ENCODE assay signal across 8 cellular contexts in genomic region chr7:99380032-99380822, GRCh38. TPM values are rescaled to one million over a fixed set of nuclear protein-coding genes. Genes with fewer than 3 reads are reported as not detected.
DNase-seq lines count a peak whose midpoint lies in the region; ATAC-seq, FAIRE-seq and TF ChIP-seq lines count a peak whose summit lies in the region.

No MANE protein-coding gene starts in this region.

- H3K4me1 ChIP-seq in OCI-LY1 (ENCODE audit: insufficient read depth, low read length, severe bottlenecking) (peaks cover 56% of the 10 kb centered on the region), K562 (replicated peaks in 1 of 2; ENCODE audit: control insufficient read depth in 2 of 2, insufficient read depth in 2 of 2, low read length in 2 of 2) (peaks cover 27 to 57% of the 10 kb centered on the region in 2 experiments), right lobe of liver (peaks cover 0 to 46% (median 13%) of the 10 kb centered on the region in 4 donors)

- H3K9me3 ChIP-seq in OCI-LY1 (ENCODE audit: low read length): no peaks in the 10 kb centered on the region
- no peaks in the 10 kb centered on the region for H3K9me3 ChIP-seq in K562 (replicated peaks; ENCODE audit: control insufficient read depth, insufficient read depth, low read depth, low read length)
- no peaks in the 10 kb centered on the region for H3K9me3 ChIP-seq in right lobe of liver

- no peak overlapping the region for H2AFZ ChIP-seq in OCI-LY1 (ENCODE audit: low read length)
- peak overlapping the region; percentile 25; the same call in 1 of the 2 replicates for H2AFZ ChIP-seq in K562 (ENCODE audit: low read depth, low read length)

- peaks cover 6% of the 10 kb centered on the region for H3K9me1 ChIP-seq in K562 (ENCODE audit: control insufficient read depth, insufficient read depth, low read length)

- no peak for TF ChIP-seq POLR2A in K562 (conservative IDR thresholded peaks at IDR 0.05)
- TF ChIP-seq POLR2A in right lobe of liver (IDR thresholded peaks at IDR 0.05): no peak

- POLR2A ChIA-PET in K562 (lab: Yijun Ruan, JAX): interaction anchor here (0.7 to 1.4 kb wide), 2 partner anchors 10 to 11 kb away, joined by 3 to 4 read pairs; no protein-coding TSS in a partner anchor

- peak overlapping the region; percentile 96 for H3K27ac ChIP-seq in OCI-LY1 (ENCODE audit: low read depth, low read length, poor library complexity, severe bottlenecking)
- peak overlapping the region; percentile 73 for H3K27ac ChIP-seq in K562 (ENCODE audit: extremely low read depth, low read depth, low read length)
- peak overlapping the region; percentile 29 to 75 (median 74) for H3K27ac ChIP-seq in right lobe of liver

- in situ Hi-C loops in K562 (cut with MboI): no loop called here

- H3K9ac ChIP-seq in OCI-LY1 (ENCODE audit: low read length) (peak overlapping the region; percentile 74), K562 (ENCODE audit: insufficient read depth in 1 of 2, low read depth in 2 of 2, low read length in 2 of 2) (peak overlapping the region; percentile 64 to 82)

- H3K27me3 ChIP-seq in OCI-LY1 (ENCODE audit: insufficient read depth, low read length) (no peaks in the 10 kb centered on the region), K562 (ENCODE audit: control insufficient read depth in 2 of 2, insufficient read depth in 2 of 2, low read length in 2 of 2) (no peaks in the 10 kb centered on the region), right lobe of liver (no peaks in the 10 kb centered on the region)

- H3K4me3 ChIP-seq in OCI-LY1 (ENCODE audit: low read depth, low read length, poor library complexity, severe bottlenecking) (peak overlapping the region; percentile 48), K562 (peak overlapping the region; percentile 10; the same call in 1 of the 2 replicates), right lobe of liver (peak overlapping the region; percentile 6 to 29 (median 16))

- 18% methylated on average over 12 of the region's 12 CpGs for WGBS in K562 (ENCODE audit: insufficient coverage, low coverage, missing lambda C conversion rate)
- WGBS in right lobe of liver (ENCODE audit: insufficient coverage, low coverage, low lambda C conversion rate, missing lambda C conversion rate): 51% methylated on average over 5 of the region's 12 CpGs

- peaks cover 41% of the 10 kb centered on the region for H3K36me3 Mint-ChIP-seq in stimulated activated naive CD8-positive, alpha-beta T cell treated with anti-CD3 and anti-CD28 coated beads, Interleukin-15, Interleukin-2, amounts not matched to agents 100 ng/mL and 50 ng/mL, for 24 hours (ENCODE audit: low read depth)

- intact Hi-C loops in K562 (cut with micrococcal nuclease) (no loop called here), right lobe of liver (cut with DNase I) (no loop called here)

- H3K36me3 ChIP-seq in OCI-LY1 (ENCODE audit: insufficient read depth, low read length) (peaks cover 52% of the 10 kb centered on the region), K562 (ENCODE audit: control insufficient read depth, insufficient read depth, low read length) (peaks cover 67% of the 10 kb centered on the region), right lobe of liver (no peaks in the 10 kb centered on the region)

- peak; percentile 96 for FAIRE-seq in K562 (lab: Jason Lieb, UNC)

- no peaks in the 10 kb centered on the region for H3K9me3 Mint-ChIP-seq in stimulated activated naive CD8-positive, alpha-beta T cell treated with anti-CD3 and anti-CD28 coated beads, Interleukin-15, Interleukin-2, amounts not matched to agents 100 ng/mL and 50 ng/mL, for 24 hours

- peak overlapping the region; percentile 69 for H3K4me2 ChIP-seq in OCI-LY1 (ENCODE audit: low read length)
- peak overlapping the region; percentile 88 for H3K4me2 ChIP-seq in K562 (ENCODE audit: insufficient read depth, low read length)

- peak; percentile 64 for TF ChIP-seq EP300 in K562 (IDR thresholded peaks at IDR 0.05; ENCODE audit: low read length)

- H3K9me2 ChIP-seq in OCI-LY1 (ENCODE audit: low read depth, low read length): no peaks in the 10 kb centered on the region

- BruUV-seq in K562 (replicated peaks; lab: Mats Ljungman, UMichigan): TSS peak; percentile 3

- DNase-seq in K562 (ENCODE audit: extremely low read depth in 1 of 4, low spot score in 3 of 4): peak; percentile 56 to 84 (median 66)
- DNase-seq in right lobe of liver: no peak
- no peak for DNase-seq in ureter (ENCODE audit: low spot score)
- DNase-seq in H4 (ENCODE audit: low spot score): no peak

- H3K4me1 Mint-ChIP-seq in stimulated activated naive CD8-positive, alpha-beta T cell treated with anti-CD3 and anti-CD28 coated beads, Interleukin-15, Interleukin-2, amounts not matched to agents 100 ng/mL and 50 ng/mL, for 24 hours (ENCODE audit: low read depth): peaks cover 76% of the 10 kb centered on the region

- H3K79me2 ChIP-seq in OCI-LY1 (ENCODE audit: insufficient read depth, low read length) (peaks cover 17% of the 10 kb centered on the region; the same call in 1 of the 2 replicates), K562 (ENCODE audit: control insufficient read depth, insufficient read depth, low read length) (peaks cover 80% of the 10 kb centered on the region)

- CTCF ChIA-PET in K562 (lab: Yijun Ruan, JAX; ENCODE audit: low intra/inter-chr PET ratio): no interaction called here

- TF ChIP-seq RAD21 in K562 (CRISPR knock-in tag; conservative IDR thresholded peaks at IDR 0.05 in 1 of 2, IDR thresholded peaks at IDR 0.05 in 1 of 2): no peak

- no peaks in the 10 kb centered on the region for H4K20me1 ChIP-seq in OCI-LY1 (ENCODE audit: insufficient read depth, low read length)
- H4K20me1 ChIP-seq in K562 (replicated peaks; ENCODE audit: control insufficient read depth, insufficient read depth, low read length): peaks cover 23% of the 10 kb centered on the region; the same call in 1 of the 2 replicates

- H3K27me3 Mint-ChIP-seq in stimulated activated naive CD8-positive, alpha-beta T cell treated with anti-CD3 and anti-CD28 coated beads, Interleukin-15, Interleukin-2, amounts not matched to agents 100 ng/mL and 50 ng/mL, for 24 hours: no peaks in the 10 kb centered on the region

- peak overlapping the region; percentile 82 for H3K4me3 Mint-ChIP-seq in stimulated activated naive CD8-positive, alpha-beta T cell treated with anti-CD3 and anti-CD28 coated beads, Interleukin-15, Interleukin-2, amounts not matched to agents 100 ng/mL and 50 ng/mL, for 24 hours

- ATAC-seq in GM18511 (IDR thresholded peaks at IDR 0.05; ENCODE audit: unreplicated experiment): peak; percentile 49
- peak; percentile 33 for ATAC-seq in HG02610 (IDR thresholded peaks at IDR 0.05; ENCODE audit: unreplicated experiment)
- ATAC-seq in K562: peak; percentile 80
- ATAC-seq in right lobe of liver: peak; percentile 18 to 45 (median 30)

- H3K27ac Mint-ChIP-seq in stimulated activated naive CD8-positive, alpha-beta T cell treated with anti-CD3 and anti-CD28 coated beads, Interleukin-15, Interleukin-2, amounts not matched to agents 100 ng/mL and 50 ng/mL, for 24 hours: peak overlapping the region; percentile 98

- H3F3A ChIP-seq in OCI-LY1 (ENCODE audit: insufficient read depth, low read length): peaks cover 19% of the 10 kb centered on the region

- TF ChIP-seq CTCF in OCI-LY1 (IDR thresholded peaks at IDR 0.05; ENCODE audit: low read length): no peak
- TF ChIP-seq CTCF in K562 (IDR thresholded peaks at IDR 0.05 in 2 of 3, conservative IDR thresholded peaks at IDR 0.05 in 1 of 3; ENCODE audit: insufficient read depth in 2 of 3, low read depth in 1 of 3, low read length in 3 of 3): no peak
- TF ChIP-seq CTCF in right lobe of liver (IDR thresholded peaks at IDR 0.05): no peak

RNA-seq across cellular contexts. Expression of gene ARPC1B, which starts 5.7 kb away (rescaled TPM):
- 99.9 and 272 TPM in 2 replicates for total RNA-seq in K562 (2011; cell fraction: chromatin; rRNA removed; ENCODE audit: low replicate concordance)
- total RNA-seq in K562 (2011; cell fraction: nucleolus; rRNA removed): 195 and 204 TPM in 2 replicates
- 146 and 192 TPM in 2 replicates for total RNA-seq in K562 (2011; cell fraction: nucleoplasm; rRNA removed)
- total RNA-seq in K562 (2014; rRNA removed) (357 and 436 TPM in 2 replicates), K562 (2014; rRNA removed; fragmentation: Illumina TruSeq; extraction: Trizol) (77.8 and 81.5 TPM in 2 replicates), K562 (2015; rRNA removed; fragmentation: Illumina TruSeq; extraction: Trizol) (216 and 235 TPM in 2 replicates), K562 (2021) (187 and 221 TPM in 2 replicates), right lobe of liver (100 to 1,000 TPM in 2 of 6 experiments, 10 to 100 TPM in 4; 24.4 to 197 (median 52.7) TPM), ureter (94.0 TPM)
- polyA plus RNA-seq in K562 (2011; rRNA removed) (211 and 213 TPM in 2 replicates), K562 (2014; fragmentation: Illumina TruSeq; extraction: Trizol) (93.3 and 345 TPM in 2 replicates), K562 (2014; fragmentation: Nextera tagmentation; extraction: Ambion mirVana) (10 to 100 TPM in 1 of 2 experiments, 1 to 10 TPM in 1; 6.7 to 38.7 TPM), K562 (2014; rRNA removed) (308 and 407 TPM in 2 replicates)
- 307 and 633 TPM in 2 replicates for polyA plus RNA-seq in K562 (2011; cell fraction: cytosol; rRNA removed)
- 159 and 253 TPM in 2 replicates for polyA plus RNA-seq in K562 (2011; cell fraction: nucleus; rRNA removed)
- polyA plus RNA-seq in K562 (2012): 510 and 518 TPM in 2 replicates
- 59.3 and 102 TPM in 2 replicates for polyA minus RNA-seq in K562 (2011; rRNA and poly(A)+ RNA removed)
- polyA minus RNA-seq in K562 (2011; cell fraction: cytosol; rRNA and poly(A)+ RNA removed): 118 and 133 TPM in 2 replicates
- polyA minus RNA-seq in K562 (2011; cell fraction: nucleus; rRNA and poly(A)+ RNA removed): 73.5 and 76.2 TPM in 2 replicates
- total RNA-seq in H4 (2014; rRNA removed; shearing (Covaris generic)): 495 and 596 TPM in 2 replicates

RNA-seq across cellular contexts. Expression of gene PDAP1, which starts 28.2 kb away (rescaled TPM):
- total RNA-seq in K562 (2011; cell fraction: chromatin; rRNA removed; ENCODE audit: low replicate concordance): 27.1 and 32.8 TPM in 2 replicates
- total RNA-seq in K562 (2011; cell fraction: nucleolus; rRNA removed): 19.1 and 20.0 TPM in 2 replicates
- total RNA-seq in K562 (2011; cell fraction: nucleoplasm; rRNA removed): 28.5 and 49.1 TPM in 2 replicates
- 105 and 108 TPM in 2 replicates for total RNA-seq in K562 (2014; rRNA removed)
- 129 and 138 TPM in 2 replicates for total RNA-seq in K562 (2014; rRNA removed; fragmentation: Illumina TruSeq; extraction: Trizol)
- 161 and 162 TPM in 2 replicates for total RNA-seq in K562 (2015; rRNA removed; fragmentation: Illumina TruSeq; extraction: Trizol)
- 161 and 182 TPM in 2 replicates for total RNA-seq in K562 (2021)
- 31.0 and 72.6 TPM in 2 replicates for polyA plus RNA-seq in K562 (2011; rRNA removed)
- polyA plus RNA-seq in K562 (2011; cell fraction: cytosol; rRNA removed): 26.2 and 29.1 TPM in 2 replicates
- 22.4 and 28.1 TPM in 2 replicates for polyA plus RNA-seq in K562 (2011; cell fraction: nucleus; rRNA removed)
- polyA plus RNA-seq in K562 (2012): 165 and 249 TPM in 2 replicates
- 315 and 356 TPM in 2 replicates for polyA plus RNA-seq in K562 (2014; fragmentation: Illumina TruSeq; extraction: Trizol)
- polyA plus RNA-seq in K562 (2014; fragmentation: Nextera tagmentation; extraction: Ambion mirVana): 10 to 100 TPM; 10.2 to 16.0 TPM
- 185 and 215 TPM in 2 replicates for polyA plus RNA-seq in K562 (2014; rRNA removed)
- 20.1 and 24.4 TPM in 2 replicates for polyA minus RNA-seq in K562 (2011; rRNA and poly(A)+ RNA removed)
- polyA minus RNA-seq in K562 (2011; cell fraction: cytosol; rRNA and poly(A)+ RNA removed): 31.9 and 37.0 TPM in 2 replicates
- polyA minus RNA-seq in K562 (2011; cell fraction: nucleus; rRNA and poly(A)+ RNA removed): 5.1 and 6.4 TPM in 2 replicates
- total RNA-seq in right lobe of liver: 10 to 100 TPM; 36.3 to 52.9 (median 39.6) TPM
- 95.1 TPM for total RNA-seq in ureter
- 147 and 170 TPM in 2 replicates for total RNA-seq in H4 (2014; rRNA removed; shearing (Covaris generic))

RNA-seq across cellular contexts. Expression of gene BUD31, which starts 28.5 kb away (rescaled TPM):
- total RNA-seq in K562 (2011; cell fraction: chromatin; rRNA removed; ENCODE audit: low replicate concordance): 71.4 and 104 TPM in 2 replicates
- 46.8 and 62.5 TPM in 2 replicates for total RNA-seq in K562 (2011; cell fraction: nucleolus; rRNA removed)
- 67.0 and 82.8 TPM in 2 replicates for total RNA-seq in K562 (2011; cell fraction: nucleoplasm; rRNA removed)
- total RNA-seq in K562 (2014; rRNA removed) (247 and 279 TPM in 2 replicates), K562 (2014; rRNA removed; fragmentation: Illumina TruSeq; extraction: Trizol) (214 and 266 TPM in 2 replicates), K562 (2015; rRNA removed; fragmentation: Illumina TruSeq; extraction: Trizol) (211 and 238 TPM in 2 replicates), K562 (2021) (242 and 255 TPM in 2 replicates), right lobe of liver (10 to 100 TPM; 25.6 to 49.2 (median 33.3) TPM), ureter (104 TPM)
- polyA plus RNA-seq in K562 (2011; rRNA removed) (69.4 and 105 TPM in 2 replicates), K562 (2014; fragmentation: Illumina TruSeq; extraction: Trizol) (307 and 342 TPM in 2 replicates), K562 (2014; fragmentation: Nextera tagmentation; extraction: Ambion mirVana) (100 to 1,000 TPM; 275 to 332 TPM), K562 (2014; rRNA removed) (237 and 272 TPM in 2 replicates)
- polyA plus RNA-seq in K562 (2011; cell fraction: cytosol; rRNA removed): 77.0 and 96.0 TPM in 2 replicates
- polyA plus RNA-seq in K562 (2011; cell fraction: nucleus; rRNA removed): 42.2 and 50.1 TPM in 2 replicates
- polyA plus RNA-seq in K562 (2012): 142 and 298 TPM in 2 replicates
- polyA minus RNA-seq in K562 (2011; rRNA and poly(A)+ RNA removed): 50.5 and 64.8 TPM in 2 replicates
- polyA minus RNA-seq in K562 (2011; cell fraction: cytosol; rRNA and poly(A)+ RNA removed): 36.5 and 42.6 TPM in 2 replicates
- polyA minus RNA-seq in K562 (2011; cell fraction: nucleus; rRNA and poly(A)+ RNA removed): 16.4 and 18.0 TPM in 2 replicates
- total RNA-seq in H4 (2014; rRNA removed; shearing (Covaris generic)): 169 and 186 TPM in 2 replicates

RNA-seq across cellular contexts. Expression of gene ARPC1A, which starts 54.5 kb away (rescaled TPM):
- 32.7 and 51.7 TPM in 2 replicates for total RNA-seq in K562 (2011; cell fraction: chromatin; rRNA removed; ENCODE audit: low replicate concordance)
- 40.7 and 42.2 TPM in 2 replicates for total RNA-seq in K562 (2011; cell fraction: nucleolus; rRNA removed)
- 40.5 and 61.6 TPM in 2 replicates for total RNA-seq in K562 (2011; cell fraction: nucleoplasm; rRNA removed)
- total RNA-seq in K562 (2014; rRNA removed) (55.6 and 87.2 TPM in 2 replicates), K562 (2014; rRNA removed; fragmentation: Illumina TruSeq; extraction: Trizol) (75.4 and 83.0 TPM in 2 replicates), K562 (2015; rRNA removed; fragmentation: Illumina TruSeq; extraction: Trizol) (78.7 and 86.1 TPM in 2 replicates), K562 (2021) (120 and 121 TPM in 2 replicates), right lobe of liver (10 to 100 TPM; 50.0 to 78.0 (median 63.4) TPM), ureter (127 TPM)
- polyA plus RNA-seq in K562 (2011; rRNA removed) (39.5 and 41.9 TPM in 2 replicates), K562 (2014; fragmentation: Illumina TruSeq; extraction: Trizol) (96.4 and 107 TPM in 2 replicates), K562 (2014; fragmentation: Nextera tagmentation; extraction: Ambion mirVana) (100 to 1,000 TPM; 130 to 151 TPM), K562 (2014; rRNA removed) (74.6 and 75.7 TPM in 2 replicates)
- 61.5 and 87.8 TPM in 2 replicates for polyA plus RNA-seq in K562 (2011; cell fraction: cytosol; rRNA removed)
- polyA plus RNA-seq in K562 (2011; cell fraction: nucleus; rRNA removed): 44.9 and 61.3 TPM in 2 replicates
- 108 and 132 TPM in 2 replicates for polyA plus RNA-seq in K562 (2012)
- polyA minus RNA-seq in K562 (2011; rRNA and poly(A)+ RNA removed): 42.0 and 57.7 TPM in 2 replicates
- polyA minus RNA-seq in K562 (2011; cell fraction: cytosol; rRNA and poly(A)+ RNA removed): 31.2 and 36.7 TPM in 2 replicates
- polyA minus RNA-seq in K562 (2011; cell fraction: nucleus; rRNA and poly(A)+ RNA removed): 20.7 and 21.9 TPM in 2 replicates
- 207 and 218 TPM in 2 replicates for total RNA-seq in H4 (2014; rRNA removed; shearing (Covaris generic))

RNA-seq across cellular contexts. Expression of gene PTCD1, which starts 58.4 kb away (rescaled TPM):
- total RNA-seq in K562 (2011; cell fraction: chromatin; rRNA removed; ENCODE audit: low replicate concordance): 20.1 and 49.2 TPM in 2 replicates
- total RNA-seq in K562 (2011; cell fraction: nucleolus; rRNA removed): 22.2 and 25.2 TPM in 2 replicates
- 9.8 and 15.1 TPM in 2 replicates for total RNA-seq in K562 (2011; cell fraction: nucleoplasm; rRNA removed)
- 17.1 and 24.4 TPM in 2 replicates for total RNA-seq in K562 (2014; rRNA removed)
- 6.2 and 6.9 TPM in 2 replicates for total RNA-seq in K562 (2014; rRNA removed; fragmentation: Illumina TruSeq; extraction: Trizol)
- total RNA-seq in K562 (2015; rRNA removed; fragmentation: Illumina TruSeq; extraction: Trizol): 10.3 and 10.5 TPM in 2 replicates
- total RNA-seq in K562 (2021): 12.3 and 16.3 TPM in 2 replicates
- 4.1 and 5.3 TPM in 2 replicates for polyA plus RNA-seq in K562 (2011; rRNA removed)
- 4.6 and 13.2 TPM in 2 replicates for polyA plus RNA-seq in K562 (2011; cell fraction: cytosol; rRNA removed)
- polyA plus RNA-seq in K562 (2011; cell fraction: nucleus; rRNA removed): 8.8 and 19.0 TPM in 2 replicates
- 6.9 and 10.9 TPM in 2 replicates for polyA plus RNA-seq in K562 (2012)
- 5.0 and 21.9 TPM in 2 replicates for polyA plus RNA-seq in K562 (2014; fragmentation: Illumina TruSeq; extraction: Trizol)
- under 1 TPM; 0.46 to 0.57 TPM for polyA plus RNA-seq in K562 (2014; fragmentation: Nextera tagmentation; extraction: Ambion mirVana)
- polyA plus RNA-seq in K562 (2014; rRNA removed): 10.5 and 13.5 TPM in 2 replicates
- polyA minus RNA-seq in K562 (2011; rRNA and poly(A)+ RNA removed): 3.8 and 5.0 TPM in 2 replicates
- 4.6 and 7.6 TPM in 2 replicates for polyA minus RNA-seq in K562 (2011; cell fraction: cytosol; rRNA and poly(A)+ RNA removed)
- 6.6 and 8.1 TPM in 2 replicates for polyA minus RNA-seq in K562 (2011; cell fraction: nucleus; rRNA and poly(A)+ RNA removed)
- 1 to 10 TPM; 2.4 to 5.3 (median 2.8) TPM for total RNA-seq in right lobe of liver
- total RNA-seq in ureter: 6.6 TPM
- 3.5 and 4.8 TPM in 2 replicates for total RNA-seq in H4 (2014; rRNA removed; shearing (Covaris generic))

Comparison
In these comparisons a context has a peak if more than half of its experiments do, and no peak if none do; other contexts are left out.
1. ATAC-seq: peak in every context shown above with its lines; median percentile 80 in K562; 49 in GM18511; 33 in HG02610; 30 in right lobe of liver.
2. DNase-seq: peak in K562 (4 of 4); none in right lobe of liver (0 of 3), ureter (single experiment) and H4 (single experiment).
3. Peak in every context shown above with its lines, with median percentiles within 50 percentile points of each other: H3K27ac ChIP-seq and H3K4me3 ChIP-seq.